Comparison of ENCODE assay signal across 2 cellular contexts in genomic region chr10:34087095-34087418, GRCh38.
A peak's percentile ranks its signal among the peaks of the same experiment; 100 is the strongest.
TF ChIP-seq lines count a peak whose summit lies in the region.

No MANE protein-coding gene starts in this region.

TF ChIP-seq in K562, 482 proteins besides CTCF, POLR2A, EP300 and RAD21 (continued from another document):
- peak; percentile 37 for TF ChIP-seq RBM25 (IDR thresholded peaks at IDR 0.05; ENCODE audit: low read depth, low read length, severe bottlenecking)

TF ChIP-seq in H1, 55 proteins besides CTCF, POLR2A, EP300 and RAD21 (continued from another document):
- TF ChIP-seq TCF12 (IDR thresholded peaks at IDR 0.05; ENCODE audit: low read depth, low read length), result no peak
- TF ChIP-seq BCL11A (IDR thresholded peaks at IDR 0.05; ENCODE audit: low read depth in 2 of 2, low read length in 2 of 2), result no peak
- TF ChIP-seq KDM1A (IDR thresholded peaks at IDR 0.05; ENCODE audit: borderline replicate concordance, low read length), result 0 out of 2 replicates have a peak, but pooled peaks have one; percentile 14
